In genomic region chr19:54247106-54247930, GRCh38 we compare ENCODE assay signal across 13 cellular contexts. TPM values are rescaled to one million over a fixed set of nuclear protein-coding genes. Genes with fewer than 3 reads are reported as not detected.
DNase-seq lines count a peak whose midpoint lies in the region; ATAC-seq and TF ChIP-seq lines count a peak whose summit lies in the region.
"Had no signal": no experiment of that assay in that cellular context is flagged by ENCODE, and none has a peak within 500 bp of the region (broad histone marks: within the 10 kb centered on the region; RNA-seq: fewer than 3 reads in every experiment).

No MANE protein-coding gene starts in this region.

- ATAC-seq in activated T-cell treated with anti-CD3 and anti-CD28 coated beads, Interleukin-2, amount 50 U/mL, for 72 hours (replicated peaks in 1 of 2) = no peak
- ATAC-seq in T-helper 17 cell (peak; percentile 6), left lung (peak; percentile 12)
- peak; percentile 33 for ATAC-seq in stimulated activated naive CD8-positive, alpha-beta T cell treated with anti-CD3 and anti-CD28 coated beads, Interleukin-15, amount 100 ng/mL, for 72 hours
- ATAC-seq: HCT116 had no signal

- H3K4me1 ChIP-seq in left lung = peaks cover 0 to 33% of the 10 kb centered on the region in 2 donors
- no peaks in the 10 kb centered on the region for H3K4me1 ChIP-seq in neural progenitor cell
- H3K4me1 ChIP-seq: breast epithelium had no signal

- H3K9me3 Mint-ChIP-seq in activated T-cell treated with anti-CD3 and anti-CD28 coated beads, Interleukin-2, amount 50 U/mL, for 72 hours = no peaks in the 10 kb centered on the region
- H3K9me3 Mint-ChIP-seq in stimulated activated naive CD8-positive, alpha-beta T cell treated with anti-CD3 and anti-CD28 coated beads, Interleukin-15, amount 100 ng/mL, for 72 hours = no peaks in the 10 kb centered on the region
- H3K9me3 Mint-ChIP-seq in neural progenitor cell = no peaks in the 10 kb centered on the region

- no peak overlapping the region for H3K4me3 ChIP-seq in left lung
- H3K4me3 ChIP-seq in neural progenitor cell = no peak overlapping the region
- H3K4me3 ChIP-seq: breast epithelium had no signal

- H3K36me3 ChIP-seq in left lung = no peaks in the 10 kb centered on the region
- H3K36me3 ChIP-seq in neural progenitor cell = no peaks in the 10 kb centered on the region
- H3K36me3 ChIP-seq: breast epithelium had no signal

- no peak overlapping the region for H3K4me2 ChIP-seq in neural progenitor cell

- no peak overlapping the region for H2AFZ ChIP-seq in neural progenitor cell (replicated peaks)

- peaks cover 0 to 29% of the 10 kb centered on the region in 2 donors for H3K27me3 ChIP-seq in left lung
- H3K27me3 ChIP-seq in neural progenitor cell = peaks cover 16% of the 10 kb centered on the region

- no peaks in the 10 kb centered on the region for H3K9me3 ChIP-seq in T-helper 17 cell (ENCODE audit: control insufficient read depth, low read length, poor library complexity, severe bottlenecking)
- H3K9me3 ChIP-seq in left lung = no peaks in the 10 kb centered on the region
- H3K9me3 ChIP-seq in neural progenitor cell (ENCODE audit: low read depth) = no peaks in the 10 kb centered on the region
- H3K9me3 ChIP-seq: breast epithelium had no signal

- no peaks in the 10 kb centered on the region for H4K20me1 ChIP-seq in neural progenitor cell (ENCODE audit: low read depth)

- H3K4me1 Mint-ChIP-seq in activated T-cell treated with anti-CD3 and anti-CD28 coated beads, Interleukin-2, amount 50 U/mL, for 72 hours (ENCODE audit: low read depth) = peaks cover 16% of the 10 kb centered on the region
- H3K4me1 Mint-ChIP-seq in T-helper 17 cell = peaks cover 19% of the 10 kb centered on the region
- peaks cover 23% of the 10 kb centered on the region for H3K4me1 Mint-ChIP-seq in stimulated activated naive CD8-positive, alpha-beta T cell treated with anti-CD3 and anti-CD28 coated beads, Interleukin-15, amount 100 ng/mL, for 72 hours
- peaks cover 12% of the 10 kb centered on the region for H3K4me1 Mint-ChIP-seq in neural progenitor cell

- no peaks in the 10 kb centered on the region for H3K79me2 ChIP-seq in neural progenitor cell (ENCODE audit: low read depth)

- no peak for TF ChIP-seq CTCF in left lung (IDR thresholded peaks at IDR 0.05)
- TF ChIP-seq CTCF in neural progenitor cell (IDR thresholded peaks at IDR 0.05) = no peak

- no peaks in the 10 kb centered on the region for H3F3A ChIP-seq in neural progenitor cell (ENCODE audit: low read depth)

- H3K36me3 Mint-ChIP-seq in activated T-cell treated with anti-CD3 and anti-CD28 coated beads, Interleukin-2, amount 50 U/mL, for 72 hours (ENCODE audit: insufficient read depth in 2 of 2) = no peaks in the 10 kb centered on the region
- no peaks in the 10 kb centered on the region for H3K36me3 Mint-ChIP-seq in T-helper 17 cell (ENCODE audit: low read depth)
- H3K36me3 Mint-ChIP-seq in neural progenitor cell = no peaks in the 10 kb centered on the region

- no peaks in the 10 kb centered on the region for H3K27me3 Mint-ChIP-seq in activated T-cell treated with anti-CD3 and anti-CD28 coated beads, Interleukin-2, amount 50 U/mL, for 72 hours (ENCODE audit: low read depth)
- no peaks in the 10 kb centered on the region for H3K27me3 Mint-ChIP-seq in T-helper 17 cell
- H3K27me3 Mint-ChIP-seq in stimulated activated naive CD8-positive, alpha-beta T cell treated with anti-CD3 and anti-CD28 coated beads, Interleukin-15, amount 100 ng/mL, for 72 hours = peaks cover 18% of the 10 kb centered on the region
- peaks cover 16% of the 10 kb centered on the region for H3K27me3 Mint-ChIP-seq in neural progenitor cell (ENCODE audit: insufficient read depth, low read depth)

- no peak overlapping the region for H3K9ac ChIP-seq in neural progenitor cell

- H3K27ac ChIP-seq in left lung (peak overlapping the region in 1 of 2 donors; percentile 87), neural progenitor cell (no peak overlapping the region)
- H3K27ac ChIP-seq: breast epithelium had no signal

- peak overlapping the region; percentile 71 for H3K27ac Mint-ChIP-seq in activated T-cell treated with anti-CD3 and anti-CD28 coated beads, Interleukin-2, amount 50 U/mL, for 72 hours
- peak overlapping the region; percentile 95 for H3K27ac Mint-ChIP-seq in T-helper 17 cell
- peak overlapping the region; percentile 3 to 94 for H3K27ac Mint-ChIP-seq in stimulated activated naive CD8-positive, alpha-beta T cell treated with anti-CD3 and anti-CD28 coated beads, Interleukin-15, amount 100 ng/mL, for 72 hours
- H3K27ac Mint-ChIP-seq in neural progenitor cell = no peak overlapping the region

- intact Hi-C loops in left lung (cut with DNase I) = no loop called here

- DNase-seq in activated T-cell treated with anti-CD3 and anti-CD28 coated beads, Interleukin-2, amount 50 U/mL, for 72 hours = no peak
- DNase-seq in activated T-cell treated with anti-CD3 and anti-CD28 coated beads for 4 hours = no peak
- no peak for DNase-seq in T-helper 17 cell
- no peak for DNase-seq in left lung
- no peak for DNase-seq in stimulated activated naive CD8-positive, alpha-beta T cell treated with anti-CD3 and anti-CD28 coated beads, Interleukin-15, amount 100 ng/mL, for 72 hours
- DNase-seq in DMS53 (lab: John Stamatoyannopoulos, UW) = no peak
- DNase-seq in anterior cingulate cortex (lab: John Stamatoyannopoulos, UW) = no peak
- no peak for DNase-seq in neural progenitor cell (ENCODE audit: low spot score)
- DNase-seq: ACHN, DMS 273 treated with DMSO at 0.1 percent for 48 hours, small intestine had no signal

- H3K4me3 Mint-ChIP-seq in activated T-cell treated with anti-CD3 and anti-CD28 coated beads, Interleukin-2, amount 50 U/mL, for 72 hours = peak overlapping the region; percentile 50 to 61
- H3K4me3 Mint-ChIP-seq in T-helper 17 cell (peak overlapping the region; percentile 90), neural progenitor cell (no peak overlapping the region)
- H3K4me3 Mint-ChIP-seq in stimulated activated naive CD8-positive, alpha-beta T cell treated with anti-CD3 and anti-CD28 coated beads, Interleukin-15, amount 100 ng/mL, for 72 hours = peak overlapping the region; percentile 3 to 34

RNA-seq across cellular contexts. Expression of gene LILRA6, which starts 4.7 kb away (rescaled TPM):
- total RNA-seq in activated T-cell treated with anti-CD3 and anti-CD28 coated beads, Interleukin-2, amount 50 U/mL, for 72 hours = not detected
- total RNA-seq in T-helper 17 cell (1 to 10 TPM in 1 of 2 donors, under 1 TPM in 1; 0.91 to 2.4 TPM), left lung (10 to 100 TPM in 1 of 2 donors, 1 to 10 TPM in 1; 7.3 to 51.5 TPM), neural progenitor cell (ENCODE audit: low replicate concordance) (not detected in 2 replicates)

RNA-seq across cellular contexts. Expression of gene LILRB5, which starts 9.8 kb away (rescaled TPM):
- under 1 TPM in 1 of 2 donors, not detected in 1; 0.12 TPM for total RNA-seq in activated T-cell treated with anti-CD3 and anti-CD28 coated beads, Interleukin-2, amount 50 U/mL, for 72 hours
- total RNA-seq in T-helper 17 cell = under 1 TPM in 1 of 2 donors, not detected in 1; 0.20 TPM
- 10 to 100 TPM; 11.9 to 16.5 TPM for total RNA-seq in left lung
- total RNA-seq in neural progenitor cell (ENCODE audit: low replicate concordance) = not detected in 2 replicates

RNA-seq across cellular contexts. Expression of gene LILRB3, which starts 24.5 kb away (rescaled TPM):
- total RNA-seq in activated T-cell treated with anti-CD3 and anti-CD28 coated beads, Interleukin-2, amount 50 U/mL, for 72 hours = 1 to 10 TPM in 1 of 2 donors, under 1 TPM in 1; 0.31 to 1.2 TPM
- 1 to 10 TPM; 5.2 to 6.2 TPM for total RNA-seq in T-helper 17 cell
- total RNA-seq in left lung = 10 to 100 TPM; 21.8 to 90.8 TPM
- total RNA-seq in neural progenitor cell (ENCODE audit: low replicate concordance) = not detected in 2 replicates

RNA-seq across cellular contexts. Expression of gene LILRB2, which starts 33.6 kb away (rescaled TPM):
- not detected for total RNA-seq in activated T-cell treated with anti-CD3 and anti-CD28 coated beads, Interleukin-2, amount 50 U/mL, for 72 hours
- total RNA-seq in T-helper 17 cell = 1 to 10 TPM; 1.5 to 6.3 TPM
- 10 to 100 TPM; 10.5 to 54.9 TPM for total RNA-seq in left lung
- not detected in 2 replicates for total RNA-seq in neural progenitor cell (ENCODE audit: low replicate concordance)

RNA-seq across cellular contexts. Expression of gene RPS9, which starts 46.7 kb away (rescaled TPM):
- 1,000 to 10,000 TPM; 1,618 to 1,817 TPM for total RNA-seq in activated T-cell treated with anti-CD3 and anti-CD28 coated beads, Interleukin-2, amount 50 U/mL, for 72 hours
- total RNA-seq in T-helper 17 cell (1,000 to 10,000 TPM; 1,676 to 1,883 TPM), left lung (1,000 to 10,000 TPM; 1,023 to 1,099 TPM), neural progenitor cell (ENCODE audit: low replicate concordance) (1,773 and 2,732 TPM in 2 replicates)

Comparison
In these comparisons a context has a peak if more than half of its experiments do, and no peak if none do; other contexts are left out.
1. ATAC-seq: peak in T-helper 17 cell (single experiment), left lung (single experiment) and stimulated activated naive CD8-positive, alpha-beta T cell treated with anti-CD3 and anti-CD28 coated beads, Interleukin-15, amount 100 ng/mL, for 72 hours (single experiment); none in activated T-cell treated with anti-CD3 and anti-CD28 coated beads, Interleukin-2, amount 50 U/mL, for 72 hours (0 of 2).
2. RNA of gene LILRB5, which starts 9.8 kb away (total RNA-seq): 11.9 to 16.5 TPM in left lung; 0.20 TPM in T-helper 17 cell, 0.12 TPM in activated T-cell treated with anti-CD3 and anti-CD28 coated beads, Interleukin-2, amount 50 U/mL, for 72 hours and not detected in neural progenitor cell; every median in the first group is over 10 times any median in the second.